1 cellular context compared by ENCODE assay signal in the genomic region with DNA sequence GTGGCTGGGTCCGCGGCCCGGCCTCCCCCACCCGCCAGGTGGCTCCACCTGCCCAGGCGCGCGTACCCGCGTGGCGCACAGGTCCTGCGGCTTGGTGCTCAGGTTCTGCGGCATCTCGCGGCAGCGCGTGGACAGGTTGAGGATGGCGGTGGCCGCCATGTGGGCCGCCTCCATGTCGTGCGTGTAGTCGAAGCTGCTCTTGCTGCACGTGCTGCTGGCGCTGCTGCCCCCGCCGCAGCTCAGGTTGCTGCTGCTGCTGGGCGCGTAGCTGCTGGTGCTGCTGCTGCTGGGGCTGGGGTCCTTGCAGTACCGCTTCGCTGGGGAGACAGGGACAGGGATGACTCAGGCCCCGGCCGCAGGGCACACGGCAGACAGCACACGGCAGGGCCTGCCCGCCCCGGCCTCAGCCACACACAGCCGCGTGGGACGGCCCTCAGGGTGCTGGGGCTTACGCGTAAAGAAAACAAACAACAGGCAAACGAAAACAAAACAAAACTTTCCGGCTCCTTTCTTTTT.
TF ChIP-seq lines count a peak whose summit lies in the region.

No MANE protein-coding gene starts in this region.

TF ChIP-seq in WTC11, 78 proteins besides CTCF, POLR2A, EP300 and RAD21 (continued from another document):
- TF ChIP-seq ZNF512 (CRISPR knock-in tag; IDR thresholded peaks at IDR 0.05; ENCODE audit: borderline replicate concordance) (no peak), EMX1 (CRISPR knock-in tag; IDR thresholded peaks at IDR 0.05) (no peak), GABPB1 (CRISPR knock-in tag; IDR thresholded peaks at IDR 0.05) (no peak)
TF ChIP-seq in WTC11: peak in this region for 0.
